ENCODE assay signal across 31 cellular contexts in the genomic region with DNA sequence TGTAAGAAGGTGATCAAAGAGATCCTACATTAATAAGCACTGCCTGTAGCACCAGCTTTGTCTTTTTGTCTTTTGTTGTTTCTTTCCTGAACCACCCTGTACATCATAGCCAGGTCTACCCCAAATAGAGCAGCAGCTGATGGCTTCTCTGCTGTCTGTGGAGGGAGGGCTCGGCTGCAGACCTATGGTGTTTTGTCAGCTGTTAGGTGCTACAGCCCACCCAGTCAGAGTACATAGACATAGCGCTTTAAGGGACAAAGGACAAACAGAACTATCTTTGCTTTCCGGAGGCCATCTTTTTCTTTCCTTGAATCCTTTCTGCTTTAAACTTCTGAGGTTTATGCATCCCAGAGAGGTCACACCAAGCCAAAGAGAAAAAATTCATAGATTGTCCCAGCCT.
A peak's percentile ranks its signal among the peaks of the same experiment; 100 is the strongest.
DNase-seq lines count a peak whose midpoint lies in the region; TF ChIP-seq lines count a peak whose summit lies in the region.
"Had no signal": no experiment of that assay in that cellular context is flagged by ENCODE, and none has a peak within 500 bp of the region (broad histone marks: within the 10 kb centered on the region; RNA-seq: fewer than 3 reads in every experiment).

No MANE protein-coding gene starts in this region.

- no peak for TF ChIP-seq POLR2A in esophagus muscularis mucosa (IDR thresholded peaks at IDR 0.05; ENCODE audit: low read depth)

- H3K36me3 ChIP-seq in SJCRH30 (no peaks in the 10 kb centered on the region), esophagus muscularis mucosa (no peaks in the 10 kb centered on the region), A673 (ENCODE audit: insufficient read depth, low read length, poor library complexity, severe bottlenecking) (no peaks in the 10 kb centered on the region)
- H3K36me3 ChIP-seq: BE2C; BLaER1; BLaER1 treated with 17β-estradiol and CSF1 and Interleukin-3, amounts not matched to agents 10 nM and 100 nM had no signal

- WGBS in esophagus muscularis mucosa: 73% methylated on average over 3 of the region's 3 CpGs

- H3K27me3 ChIP-seq in SJCRH30 (no peaks in the 10 kb centered on the region), esophagus muscularis mucosa (no peaks in the 10 kb centered on the region), A673 (replicated peaks; ENCODE audit: insufficient read depth, low read depth, low read length, poor library complexity) (peaks cover 47% of the 10 kb centered on the region)
- H3K27me3 ChIP-seq: BE2C; BLaER1; BLaER1 treated with 17β-estradiol and CSF1 and Interleukin-3, amounts not matched to agents 10 nM and 100 nM had no signal

- CTCF ChIA-PET in A673 (lab: Charles Lee): no interaction called here

- H3K27ac ChIP-seq in SJCRH30 (peak overlapping the region; percentile 75), esophagus muscularis mucosa (replicated peaks in 1 of 4) (no peak overlapping the region), A673 (ENCODE audit: low read depth, low read length, poor library complexity, severe bottlenecking) (no peak overlapping the region)
- H3K27ac ChIP-seq: 22Rv1; A549; BLaER1; BLaER1 treated with 17β-estradiol and CSF1 and Interleukin-3, amounts not matched to agents 10 nM and 100 nM; C4-2B had no signal

- H3K4me3 ChIP-seq in SJCRH30 (no peak overlapping the region), esophagus muscularis mucosa (no peak overlapping the region), A673 (ENCODE audit: low read depth, low read length, poor library complexity, severe bottlenecking) (no peak overlapping the region)
- H3K4me3 ChIP-seq: A549; BLaER1; BLaER1 treated with 17β-estradiol and CSF1 and Interleukin-3, amounts not matched to agents 10 nM and 100 nM had no signal

- DNase-seq in NCI-H1092 treated with DMSO at 0.1 percent for 48 hours (lab: John Stamatoyannopoulos, UW): peak; percentile 6
- DNase-seq in NCI-H1092 (lab: John Stamatoyannopoulos, UW): no peak
- DNase-seq in SJCRH30: peak; percentile 75 to 80
- peak; percentile 42 for DNase-seq in esophagus muscularis mucosa (ENCODE audit: extremely low spot score)
- DNase-seq in A673 (ENCODE audit: low spot score): no peak
- no peak for DNase-seq in AG08396 (ENCODE audit: low spot score)
- DNase-seq: 8988T; ACHN; AML-193; BE2C; C1 segment of cervical spinal cord; Caco-2; Calu3; CD4-positive, alpha-beta memory T cell; CD4-positive, alpha-beta T cell; CD4-positive, CD25-positive, alpha-beta regulatory T cell; CD8-positive, alpha-beta memory T cell; CD8-positive, alpha-beta T cell; COR-L47; DMS 273 treated with DMSO at 0.1 percent for 48 hours; DMS153; DMS53; DMS79; DMS79 treated with DMSO at 0.1 percent for 48 hours; DND-41; EL had no signal

- TF ChIP-seq EP300 in esophagus muscularis mucosa (IDR thresholded peaks at IDR 0.05): no peak

- peaks cover 17% of the 10 kb centered on the region for H3K4me1 ChIP-seq in SJCRH30
- H3K4me1 ChIP-seq in esophagus muscularis mucosa: no peaks in the 10 kb centered on the region
- H3K4me1 ChIP-seq in A673 (ENCODE audit: insufficient read depth, low read length, poor library complexity, severe bottlenecking): no peaks in the 10 kb centered on the region
- H3K4me1 ChIP-seq: A549, BE2C, BLaER1, Caco-2 had no signal

- no TSS peak for BruUV-seq in A673 (replicated peaks; lab: Mats Ljungman, UMichigan)

- H3K9me3 ChIP-seq in SJCRH30 (replicated peaks) (no peaks in the 10 kb centered on the region), esophagus muscularis mucosa (no peaks in the 10 kb centered on the region), A673 (ENCODE audit: low read depth, low read length, poor library complexity, severe bottlenecking) (no peaks in the 10 kb centered on the region)
- H3K9me3 ChIP-seq: A549; BE2C; BLaER1; BLaER1 treated with 17β-estradiol and CSF1 and Interleukin-3, amounts not matched to agents 10 nM and 100 nM; Caco-2 had no signal

- intact Hi-C loops in esophagus muscularis mucosa (cut with DNase I): no loop called here
- intact Hi-C loops in A673 (cut with micrococcal nuclease; ENCODE audit: unreplicated experiment): no loop called here

- TF ChIP-seq CTCF in esophagus muscularis mucosa (IDR thresholded peaks at IDR 0.05): no peak
- TF ChIP-seq CTCF in A673 (conservative IDR thresholded peaks at IDR 0.05; ENCODE audit: low read depth, low read length): no peak

- POLR2A ChIA-PET in A673 (lab: Charles Lee; ENCODE audit: low non-redundant PET): no interaction called here

Comparison
In these comparisons a context has a peak if more than half of its experiments do, and no peak if none do; other contexts are left out.
1. DNase-seq: peak in NCI-H1092 treated with DMSO at 0.1 percent for 48 hours (single experiment), SJCRH30 (2 of 2) and esophagus muscularis mucosa (single experiment); none in NCI-H1092 (single experiment), A673 (single experiment) and AG08396 (single experiment).